Comparison of ENCODE assay signal across 9 cellular contexts in the genomic region with DNA sequence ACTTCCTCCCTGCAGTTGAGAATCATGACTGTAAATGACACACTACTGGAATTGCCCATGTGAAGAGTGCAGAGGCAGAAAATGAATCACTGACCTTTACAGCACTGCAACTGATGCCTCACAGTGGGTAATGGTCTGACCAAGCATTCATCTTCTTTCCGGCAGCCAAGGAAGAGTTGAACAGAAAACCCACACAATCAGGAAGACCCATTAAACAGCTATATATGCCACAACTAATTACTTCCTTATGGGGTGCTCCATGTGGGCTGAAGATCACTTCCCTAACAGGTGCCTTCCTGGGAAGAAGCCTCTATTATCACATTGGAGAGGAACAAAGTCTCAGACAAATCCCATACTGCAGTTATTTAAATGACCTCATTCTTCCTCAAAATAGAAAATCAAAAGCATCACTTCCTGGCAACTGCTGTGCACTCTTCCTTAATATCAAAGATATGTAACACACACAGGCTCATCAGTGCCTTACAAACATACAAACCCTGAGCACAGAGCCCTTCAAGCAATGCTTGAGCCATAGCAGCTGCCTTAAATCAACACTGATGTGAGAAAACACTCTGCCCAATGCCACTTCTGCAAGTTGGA. TPM values are rescaled to one million over a fixed set of nuclear protein-coding genes. Genes with fewer than 3 reads are reported as not detected.
A peak's percentile ranks its signal among the peaks of the same experiment; 100 is the strongest.
DNase-seq lines count a peak whose midpoint lies in the region; ATAC-seq and TF ChIP-seq lines count a peak whose summit lies in the region.
"Had no signal": no experiment of that assay in that cellular context is flagged by ENCODE, and none has a peak within 500 bp of the region (broad histone marks: within the 10 kb centered on the region; RNA-seq: fewer than 3 reads in every experiment).

No MANE protein-coding gene starts in this region.

- no peak overlapping the region for H3K4me3 Mint-ChIP-seq in chondrocyte (ENCODE audit: unreplicated experiment)

- H3K27me3 Mint-ChIP-seq in chondrocyte (ENCODE audit: low read depth), result no peaks in the 10 kb centered on the region

- peaks cover 45% of the 10 kb centered on the region for H3K4me1 Mint-ChIP-seq in chondrocyte (ENCODE audit: low read depth)

- no peaks in the 10 kb centered on the region for H3K27me3 ChIP-seq in dorsolateral prefrontal cortex
- H3K27me3 ChIP-seq: vagina had no signal

- peak overlapping the region in 9 of 59 donors; percentile 3 to 51 (median 12) for H3K27ac ChIP-seq in dorsolateral prefrontal cortex
- H3K27ac ChIP-seq: vagina had no signal

- peak; percentile 68 for ATAC-seq in GM21390 (IDR thresholded peaks at IDR 0.05; ENCODE audit: unreplicated experiment)
- ATAC-seq in stimulated activated naive CD8-positive, alpha-beta T cell treated with anti-CD3 and anti-CD28 coated beads, Interleukin-15, Interleukin-2, amounts not matched to agents 100 U/mL and 50 U/mL, for 24 hours, result peak; percentile 99

- H3K4me3 ChIP-seq in dorsolateral prefrontal cortex, result no peak overlapping the region
- H3K4me3 ChIP-seq: vagina had no signal

- peak; percentile 81 for DNase-seq in EH (ENCODE audit: low read depth)
- peak; percentile 73 for DNase-seq in LHCN-M2 (ENCODE audit: low read depth)
- DNase-seq in chondrocyte (ENCODE audit: low spot score), result no peak
- peak; percentile 42 for DNase-seq in stimulated activated naive CD8-positive, alpha-beta T cell treated with anti-CD3 and anti-CD28 coated beads, Interleukin-15, Interleukin-2, amounts not matched to agents 100 U/mL and 50 U/mL, for 24 hours
- DNase-seq in medulla oblongata (ENCODE audit: extremely low spot score), result no peak
- DNase-seq in NCI-H146 (lab: John Stamatoyannopoulos, UW), result no peak
- DNase-seq in dorsolateral prefrontal cortex, result no peak

- intact Hi-C loops in dorsolateral prefrontal cortex (cut with DNase I), result no loop called here

- peaks cover 4% of the 10 kb centered on the region for H3K36me3 Mint-ChIP-seq in chondrocyte (ENCODE audit: low read depth)

- peaks cover 7% of the 10 kb centered on the region for H3K9me3 Mint-ChIP-seq in chondrocyte (ENCODE audit: low read depth)

- TF ChIP-seq CTCF in chondrocyte (IDR thresholded peaks at IDR 0.05) (no peak), dorsolateral prefrontal cortex (IDR thresholded peaks at IDR 0.05 in 54 of 56, conservative IDR thresholded peaks at IDR 0.05 in 2 of 56; ENCODE audit: low read depth in 1 of 56, partially characterized antibody in 56 of 56) (no peak)

- peak overlapping the region; percentile 55 for H3K27ac Mint-ChIP-seq in chondrocyte (ENCODE audit: unreplicated experiment)

RNA-seq across cellular contexts. Expression of gene RUBCNL, which starts 45.8 kb away (rescaled TPM):
- total RNA-seq in LHCN-M2 (2014; rRNA removed) (0.06 and 0.13 TPM in 2 replicates), chondrocyte (1.5 to 3.5 TPM (median 2.0 TPM) in 3 replicates), dorsolateral prefrontal cortex (10 to 100 TPM in 25 of 120 experiments, 1 to 10 TPM in 95; 2.7 to 14.6 (median 7.8) TPM)
- polyA plus RNA-seq in LHCN-M2 (2012), result 0.06 TPM

Comparison
In these comparisons a context has a peak if more than half of its experiments do, and no peak if none do; other contexts are left out.
1. DNase-seq: peak in EH (single experiment), LHCN-M2 (single experiment) and stimulated activated naive CD8-positive, alpha-beta T cell treated with anti-CD3 and anti-CD28 coated beads, Interleukin-15, Interleukin-2, amounts not matched to agents 100 U/mL and 50 U/mL, for 24 hours (single experiment); none in chondrocyte (single experiment), medulla oblongata (single experiment), NCI-H146 (single experiment) and dorsolateral prefrontal cortex (0 of 10).